In the genomic region with DNA sequence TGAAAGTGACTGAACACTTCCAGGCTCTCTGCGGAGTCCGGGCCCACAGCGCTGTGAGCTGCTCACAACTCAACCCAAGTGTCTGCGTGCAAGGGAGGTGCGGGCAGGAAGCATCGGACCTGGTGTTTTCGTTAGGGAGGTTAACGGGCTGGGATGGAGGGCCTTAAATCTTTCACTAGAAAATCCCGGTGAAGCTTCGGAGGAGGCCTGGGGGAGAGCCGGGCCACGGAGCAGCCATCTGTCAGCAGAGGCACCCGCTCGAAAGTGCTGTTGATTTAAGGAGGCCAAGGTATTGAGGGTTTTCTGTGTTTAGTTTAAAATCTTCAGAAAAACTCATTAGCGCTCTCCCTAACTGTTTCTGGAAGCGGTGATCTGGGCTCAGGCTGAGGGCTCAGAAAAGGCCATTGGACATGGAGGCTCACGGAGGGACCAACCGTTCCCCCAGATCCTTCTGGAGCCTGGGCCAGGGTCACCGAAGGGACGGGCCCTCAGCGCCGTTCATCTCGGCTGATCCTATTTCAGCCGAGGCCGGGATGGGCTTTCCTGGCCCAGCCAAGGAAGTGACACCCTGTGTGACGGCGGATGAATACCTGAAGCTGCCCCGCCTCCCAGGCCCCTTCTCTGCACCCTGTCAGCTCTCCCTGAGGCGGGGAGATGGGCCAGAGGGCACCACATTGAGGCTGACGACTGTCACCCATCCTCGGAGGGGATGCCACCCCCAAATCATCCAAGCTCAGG, we compare ENCODE assay signal across 2 cellular contexts.
TF ChIP-seq lines count a peak whose summit lies in the region.

No MANE protein-coding gene starts in this region.

TF ChIP-seq in HepG2, 621 proteins besides CTCF, POLR2A, EP300 and RAD21:
- TF ChIP-seq ZNF367 (CRISPR knock-in tag; IDR thresholded peaks at IDR 0.05; ENCODE audit: borderline replicate concordance) (no peak), EZH2 (conservative IDR thresholded peaks at IDR 0.05; ENCODE audit: low read depth, low read length) (0 out of 2 replicates have a peak, but pooled peaks have one; percentile 80), DR1 (CRISPR knock-in tag; IDR thresholded peaks at IDR 0.05) (no peak)
- TF ChIP-seq, protein P1, sequence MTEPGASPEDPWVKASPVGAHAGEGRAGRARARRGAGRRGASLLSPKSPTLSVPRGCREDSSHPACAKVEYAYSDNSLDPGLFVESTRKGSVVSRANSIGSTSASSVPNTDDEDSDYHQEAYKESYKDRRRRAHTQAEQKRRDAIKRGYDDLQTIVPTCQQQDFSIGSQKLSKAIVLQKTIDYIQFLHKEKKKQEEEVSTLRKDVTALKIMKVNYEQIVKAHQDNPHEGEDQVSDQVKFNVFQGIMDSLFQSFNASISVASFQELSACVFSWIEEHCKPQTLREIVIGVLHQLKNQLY (CRISPR knock-in tag; IDR thresholded peaks at IDR 0.05), result no peak
TF ChIP-seq in HepG2: peak in this region for 1.

TF ChIP-seq in K562, 482 proteins besides CTCF, POLR2A, EP300 and RAD21:
- TF ChIP-seq MEIS2 (IDR thresholded peaks at IDR 0.05; ENCODE audit: partially characterized antibody), result peak; percentile 27
- no peak for TF ChIP-seq NONO (IDR thresholded peaks at IDR 0.05; ENCODE audit: low read depth in 2 of 2, low read length in 1 of 2)
- TF ChIP-seq ZNF212 (CRISPR knock-in tag; IDR thresholded peaks at IDR 0.05), result no peak
TF ChIP-seq in K562: peak in this region for 1.
